In the genomic region with DNA sequence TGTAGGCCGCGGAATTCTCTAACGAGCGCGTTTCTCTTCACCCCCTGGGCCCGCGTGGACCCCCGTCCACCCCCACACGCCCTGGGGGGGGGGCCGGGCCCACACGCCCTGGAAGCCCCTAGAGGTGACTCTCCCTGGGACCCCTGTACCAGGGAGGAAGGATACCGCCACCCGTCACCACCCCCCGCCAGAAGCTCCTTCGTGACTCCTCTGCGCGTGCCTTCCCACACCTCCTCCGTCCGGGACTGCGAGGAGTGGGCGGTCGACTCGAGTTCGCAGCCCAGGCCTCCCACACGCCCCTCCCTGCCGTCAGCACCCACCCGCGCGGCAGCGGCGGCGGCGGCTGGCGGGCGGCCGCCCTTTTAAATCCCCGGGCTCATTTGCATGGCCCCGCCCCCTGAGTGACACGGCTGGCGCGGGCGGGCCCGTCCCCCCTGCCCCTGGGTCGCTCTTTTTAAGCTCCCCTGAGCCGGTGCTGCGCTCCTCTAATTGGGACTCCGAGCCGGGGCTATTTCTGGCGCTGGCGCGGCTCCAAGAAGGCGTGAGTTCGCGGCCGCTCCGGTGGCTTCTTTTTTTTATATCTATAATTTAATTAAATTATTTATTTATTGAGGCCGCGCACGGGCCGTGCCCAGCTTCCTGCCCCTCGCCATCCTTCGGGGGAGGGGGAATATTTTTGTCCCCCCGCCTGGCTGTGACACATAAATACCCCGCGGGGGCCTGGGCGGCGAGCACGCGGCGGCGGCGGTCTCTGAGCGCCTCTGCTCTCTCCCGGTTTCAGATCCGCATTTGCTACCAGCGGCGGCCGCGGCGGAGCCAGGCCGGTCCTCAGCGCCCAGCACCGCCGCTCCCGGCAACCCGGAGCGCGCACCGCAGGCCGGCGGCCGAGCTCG, we compare ENCODE assay signal across 8 cellular contexts. TPM values are rescaled to one million over a fixed set of nuclear protein-coding genes. Genes with fewer than 3 reads are reported as not detected.
DNase-seq lines count a peak whose midpoint lies in the region; ATAC-seq and TF ChIP-seq lines count a peak whose summit lies in the region.

A gene with protein sequence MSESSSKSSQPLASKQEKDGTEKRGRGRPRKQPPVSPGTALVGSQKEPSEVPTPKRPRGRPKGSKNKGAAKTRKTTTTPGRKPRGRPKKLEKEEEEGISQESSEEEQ (plus strand): TSS at position 451 of the 893 bp plus-strand sequence. CDS start 3,908 bp downstream, outside the sequence.

- peak within 1 kb of the TSS; percentile 93 for H3K4me3 Mint-ChIP-seq in activated naive CD4-positive, alpha-beta T cell treated with anti-CD3 and anti-CD28 coated beads, Interleukin-2, amount 50 U/mL, for 24 hours
- peak within 1 kb of the TSS; percentile 74 for H3K4me3 Mint-ChIP-seq in osteocyte (ENCODE audit: unreplicated experiment)

- DNase-seq in GF-D8 (lab: John Stamatoyannopoulos, UW) (peak; percentile 81), HFF-Myc (ENCODE audit: extremely low read depth, low read depth) (no peak), NCI-H1048 (lab: John Stamatoyannopoulos, UW) (peak; percentile 92), SKM-1 (lab: John Stamatoyannopoulos, UW; ENCODE audit: unreplicated experiment) (peak; percentile 79), glomerular visceral epithelial cell (ENCODE audit: extremely low spot score) (peak; percentile 93), osteocyte (ENCODE audit: extremely low spot score, unreplicated experiment) (peak; percentile 90), thoracic aorta (ENCODE audit: low spot score) (peak; percentile 66)

- H3K9me3 ChIP-seq in thoracic aorta: no peaks in the 10 kb centered on the region

- peak within 1 kb of the TSS; percentile 62 to 71 for H3K27ac ChIP-seq in thoracic aorta

- no peaks in the 10 kb centered on the region for H3K9me3 Mint-ChIP-seq in activated naive CD4-positive, alpha-beta T cell treated with anti-CD3 and anti-CD28 coated beads, Interleukin-2, amount 50 U/mL, for 24 hours
- no peaks in the 10 kb centered on the region for H3K9me3 Mint-ChIP-seq in osteocyte (ENCODE audit: unreplicated experiment)

- peaks cover 44% of the 10 kb centered on the region for H3K4me1 Mint-ChIP-seq in activated naive CD4-positive, alpha-beta T cell treated with anti-CD3 and anti-CD28 coated beads, Interleukin-2, amount 50 U/mL, for 24 hours
- H3K4me1 Mint-ChIP-seq in osteocyte (ENCODE audit: unreplicated experiment): peaks cover 14% of the 10 kb centered on the region

- peaks cover 5 to 19% of the 10 kb centered on the region in 2 donors for H3K4me1 ChIP-seq in thoracic aorta (ENCODE audit: control insufficient read depth in 1 of 2, low read depth in 2 of 2)

- H3K36me3 Mint-ChIP-seq in activated naive CD4-positive, alpha-beta T cell treated with anti-CD3 and anti-CD28 coated beads, Interleukin-2, amount 50 U/mL, for 24 hours: peaks cover 19% of the 10 kb centered on the region
- H3K36me3 Mint-ChIP-seq in osteocyte (ENCODE audit: unreplicated experiment): peaks cover 7% of the 10 kb centered on the region

- H3K36me3 ChIP-seq in thoracic aorta: no peaks in the 10 kb centered on the region

- TF ChIP-seq CTCF in HFF-Myc (IDR thresholded peaks at IDR 0.05; ENCODE audit: low read depth, low read length, missing control alignments) (no peak), osteocyte (IDR thresholded peaks at IDR 0.05) (no peak), thoracic aorta (IDR thresholded peaks at IDR 0.05) (no peak)

- peak; percentile 37 for ATAC-seq in thoracic aorta (ENCODE audit: insufficient number of reproducible peaks, low FRiP score, low read depth)

- H3K27me3 ChIP-seq in thoracic aorta (replicated peaks; ENCODE audit: insufficient read depth): no peaks in the 10 kb centered on the region

- no peaks in the 10 kb centered on the region for H3K27me3 Mint-ChIP-seq in activated naive CD4-positive, alpha-beta T cell treated with anti-CD3 and anti-CD28 coated beads, Interleukin-2, amount 50 U/mL, for 24 hours
- no peaks in the 10 kb centered on the region for H3K27me3 Mint-ChIP-seq in osteocyte (ENCODE audit: unreplicated experiment)

- H3K4me3 ChIP-seq in HFF-Myc (replicated peaks; ENCODE audit: low read depth, low read length) (peak within 1 kb of the TSS; percentile 69), thoracic aorta (peak within 1 kb of the TSS; percentile 78)

- peak within 1 kb of the TSS; percentile 98 for H3K27ac Mint-ChIP-seq in activated naive CD4-positive, alpha-beta T cell treated with anti-CD3 and anti-CD28 coated beads, Interleukin-2, amount 50 U/mL, for 24 hours
- H3K27ac Mint-ChIP-seq in osteocyte (ENCODE audit: unreplicated experiment): peak within 1 kb of the TSS; percentile 50

RNA-seq across cellular contexts. Expression of the gene that starts here (rescaled TPM):
- total RNA-seq in osteocyte (89.0 and 89.7 TPM in 2 replicates), thoracic aorta (10 to 100 TPM; 20.7 to 28.0 TPM)
